17 cellular contexts compared by ENCODE assay signal in the genomic region with DNA sequence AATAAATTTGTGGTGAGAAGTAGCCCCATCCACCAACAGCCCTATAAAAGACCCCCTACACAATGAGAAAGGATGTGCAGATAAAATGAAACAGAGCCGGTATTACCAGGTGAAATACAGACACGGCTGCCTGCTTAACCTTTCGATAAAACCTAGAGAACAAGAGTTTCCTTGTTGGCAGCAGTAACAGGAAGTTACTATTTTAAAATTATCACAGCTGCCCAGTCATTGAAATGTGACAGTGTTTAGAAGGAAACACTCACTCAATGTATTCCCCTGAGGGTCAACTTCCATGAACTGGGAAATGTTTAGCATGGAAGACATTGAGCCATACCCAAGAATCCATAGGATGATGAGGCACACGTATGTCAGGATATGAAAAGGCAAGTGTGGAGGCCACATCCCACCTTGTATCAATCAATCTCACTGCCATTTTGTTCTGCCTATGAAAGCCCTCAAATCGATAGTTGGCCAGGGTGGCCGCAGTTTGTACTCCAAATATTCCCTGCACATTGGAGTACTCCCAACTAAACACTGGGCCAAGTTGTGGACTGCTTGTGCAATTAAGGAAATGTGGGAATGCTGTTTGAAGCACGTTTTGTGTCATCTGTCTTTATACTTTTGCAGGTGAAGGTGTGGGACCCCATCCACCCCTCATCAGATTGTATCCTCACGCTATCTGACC. TPM values are rescaled to one million over a fixed set of nuclear protein-coding genes. Genes with fewer than 3 reads are reported as not detected.
"Had no signal": no experiment of that assay in that cellular context is flagged by ENCODE, and none has a peak within 500 bp of the region (broad histone marks: within the 10 kb centered on the region; RNA-seq: fewer than 3 reads in every experiment).

No MANE protein-coding gene starts in this region.

RNA-seq across cellular contexts. Expression of a gene that starts 41.6 kb away (rescaled TPM):
- total RNA-seq: activated CD4-positive, alpha-beta memory T cell treated with anti-CD3 and anti-CD28 coated beads, Interleukin-2, amount 10 ng/mL, durations not matched to agents 7 days and 5 days; activated CD4-positive, alpha-beta T cell treated with anti-CD3 and anti-CD28 coated beads for 36 hours; activated CD4-positive, alpha-beta T cell treated with anti-CD3 and anti-CD28 coated beads, Interleukin-2, amount 10 ng/mL, durations not matched to agents 7 days and 5 days; activated CD8-positive, alpha-beta memory T cell treated with anti-CD3 and anti-CD28 coated beads, Interleukin-2, amount 10 ng/mL, durations not matched to agents 7 days and 5 days; activated CD8-positive, alpha-beta T cell treated with anti-CD3 and anti-CD28 coated beads, Interleukin-2, amount 10 ng/mL, durations not matched to agents 7 days and 5 days; activated naive CD8-positive, alpha-beta T cell treated with anti-CD3 and anti-CD28 coated beads, Interleukin-2, amount 10 ng/mL, durations not matched to agents 7 days and 5 days; activated T-helper 2 cell treated with anti-CD3 and anti-CD28 coated beads, Interferon-gamma antibody, Interleukin-2, Interleukin-4, amounts not matched to agents 10 μg/mL and 5 μg/mL and 100 μg/mL, durations not matched to agents 14 hours and 24 hours and 36 hours; ascending aorta; breast epithelium; cardiac septum; cerebellum; T-cell; T-helper 1 cell treated with Interleukin-12 subunit alpha and Interleukin-12 subunit beta and Interleukin-4 antibody, amounts not matched to agents 30 ng/mL and 1 ng/mL, for 36 hours; T-helper 17 cell; T-helper 2 cell treated with Interferon-gamma antibody and Interleukin-4, amounts not matched to agents 100 ng/mL and 5 ng/mL, for 36 hours; WTC11 had no signal
- polyA plus RNA-seq: adipose tissue had no signal
